ENCODE assay signal across 1 cellular context in the genomic region with DNA sequence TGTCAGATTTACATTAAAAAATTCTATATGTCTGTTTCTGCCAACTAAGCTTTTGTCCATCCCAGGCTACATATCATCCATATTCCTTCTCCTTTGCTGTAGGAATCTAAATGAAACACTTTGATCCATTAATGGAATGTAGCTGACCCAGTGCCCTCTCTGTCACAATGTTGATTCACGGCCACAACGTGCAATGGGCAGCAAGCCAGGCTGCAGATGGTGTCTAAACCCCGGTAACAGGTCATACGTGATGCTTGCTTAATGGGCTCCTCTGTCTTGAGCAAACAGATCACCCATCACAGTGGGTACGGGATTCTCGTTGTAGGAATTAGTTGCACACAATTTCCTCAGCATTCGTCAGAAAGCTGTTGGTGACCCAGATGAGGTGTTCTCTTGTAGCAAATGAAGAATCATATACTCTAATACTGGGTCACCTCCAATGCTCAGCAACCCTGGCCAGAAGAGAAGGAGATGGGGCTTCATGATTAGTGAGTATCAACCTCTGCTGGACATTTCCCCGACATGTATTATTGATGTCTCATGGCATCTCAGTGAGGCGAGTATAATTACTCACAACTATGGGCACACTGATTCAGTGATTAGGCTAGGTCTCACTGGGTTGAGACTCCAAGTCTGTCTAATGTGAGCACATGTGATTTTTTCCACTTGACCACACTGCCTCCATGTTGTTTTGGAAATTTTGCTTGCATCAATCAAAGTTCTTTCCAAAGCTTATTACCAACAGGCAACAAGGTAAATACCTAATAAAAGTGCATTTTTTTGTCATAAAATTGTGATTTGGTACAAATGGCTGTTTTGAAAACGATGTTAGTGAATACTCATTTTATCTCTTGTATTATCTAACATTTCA.
A peak's percentile ranks its signal among the peaks of the same experiment; 100 is the strongest.
TF ChIP-seq lines count a peak whose summit lies in the region.

No MANE protein-coding gene starts in this region.

TF ChIP-seq in HepG2, 621 proteins besides CTCF, POLR2A, EP300 and RAD21 (continued from another document and continues in another):
- TF ChIP-seq, protein P1, sequence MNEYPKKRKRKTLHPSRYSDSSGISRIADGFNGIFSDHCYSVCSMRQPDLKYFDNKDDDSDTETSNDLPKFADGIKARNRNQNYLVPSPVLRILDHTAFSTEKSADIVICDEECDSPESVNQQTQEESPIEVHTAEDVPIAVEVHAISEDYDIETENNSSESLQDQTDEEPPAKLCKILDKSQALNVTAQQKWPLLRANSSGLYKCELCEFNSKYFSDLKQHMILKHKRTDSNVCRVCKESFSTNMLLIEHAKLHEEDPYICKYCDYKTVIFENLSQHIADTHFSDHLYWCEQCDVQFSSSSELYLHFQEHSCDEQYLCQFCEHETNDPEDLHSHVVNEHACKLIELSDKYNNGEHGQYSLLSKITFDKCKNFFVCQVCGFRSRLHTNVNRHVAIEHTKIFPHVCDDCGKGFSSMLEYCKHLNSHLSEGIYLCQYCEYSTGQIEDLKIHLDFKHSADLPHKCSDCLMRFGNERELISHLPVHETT (CRISPR knock-in tag; conservative IDR thresholded peaks at IDR 0.05), result no peak
- TF ChIP-seq SOX5 (CRISPR knock-in tag; IDR thresholded peaks at IDR 0.05; ENCODE audit: borderline replicate concordance), result peak; percentile 16; the same call in 1 of the 2 replicates
- TF ChIP-seq ZNF75D (CRISPR knock-in tag; IDR thresholded peaks at IDR 0.05; ENCODE audit: borderline replicate concordance), result no peak
- no peak for TF ChIP-seq GTF2F1 (IDR thresholded peaks at IDR 0.05; ENCODE audit: low read length)
- TF ChIP-seq ZBTB21 (CRISPR knock-in tag; IDR thresholded peaks at IDR 0.05), result no peak
- no peak for TF ChIP-seq HIVEP1 (CRISPR knock-in tag; IDR thresholded peaks at IDR 0.05)
- 0 out of 2 replicates have a peak, but pooled peaks have one; percentile 17 for TF ChIP-seq BCL6 (CRISPR knock-in tag; IDR thresholded peaks at IDR 0.05)
- TF ChIP-seq, protein P2, sequence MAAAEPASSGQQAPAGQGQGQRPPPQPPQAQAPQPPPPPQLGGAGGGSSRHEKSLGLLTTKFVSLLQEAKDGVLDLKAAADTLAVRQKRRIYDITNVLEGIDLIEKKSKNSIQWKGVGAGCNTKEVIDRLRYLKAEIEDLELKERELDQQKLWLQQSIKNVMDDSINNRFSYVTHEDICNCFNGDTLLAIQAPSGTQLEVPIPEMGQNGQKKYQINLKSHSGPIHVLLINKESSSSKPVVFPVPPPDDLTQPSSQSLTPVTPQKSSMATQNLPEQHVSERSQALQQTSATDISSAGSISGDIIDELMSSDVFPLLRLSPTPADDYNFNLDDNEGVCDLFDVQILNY (CRISPR knock-in tag; conservative IDR thresholded peaks at IDR 0.05), result no peak
- TF ChIP-seq FOXP1 (IDR thresholded peaks at IDR 0.05), result no peak
- no peak; the same call in 1 of the 2 replicates for TF ChIP-seq FOXP1 (CRISPR knock-in tag; IDR thresholded peaks at IDR 0.05)
- TF ChIP-seq, protein P3, sequence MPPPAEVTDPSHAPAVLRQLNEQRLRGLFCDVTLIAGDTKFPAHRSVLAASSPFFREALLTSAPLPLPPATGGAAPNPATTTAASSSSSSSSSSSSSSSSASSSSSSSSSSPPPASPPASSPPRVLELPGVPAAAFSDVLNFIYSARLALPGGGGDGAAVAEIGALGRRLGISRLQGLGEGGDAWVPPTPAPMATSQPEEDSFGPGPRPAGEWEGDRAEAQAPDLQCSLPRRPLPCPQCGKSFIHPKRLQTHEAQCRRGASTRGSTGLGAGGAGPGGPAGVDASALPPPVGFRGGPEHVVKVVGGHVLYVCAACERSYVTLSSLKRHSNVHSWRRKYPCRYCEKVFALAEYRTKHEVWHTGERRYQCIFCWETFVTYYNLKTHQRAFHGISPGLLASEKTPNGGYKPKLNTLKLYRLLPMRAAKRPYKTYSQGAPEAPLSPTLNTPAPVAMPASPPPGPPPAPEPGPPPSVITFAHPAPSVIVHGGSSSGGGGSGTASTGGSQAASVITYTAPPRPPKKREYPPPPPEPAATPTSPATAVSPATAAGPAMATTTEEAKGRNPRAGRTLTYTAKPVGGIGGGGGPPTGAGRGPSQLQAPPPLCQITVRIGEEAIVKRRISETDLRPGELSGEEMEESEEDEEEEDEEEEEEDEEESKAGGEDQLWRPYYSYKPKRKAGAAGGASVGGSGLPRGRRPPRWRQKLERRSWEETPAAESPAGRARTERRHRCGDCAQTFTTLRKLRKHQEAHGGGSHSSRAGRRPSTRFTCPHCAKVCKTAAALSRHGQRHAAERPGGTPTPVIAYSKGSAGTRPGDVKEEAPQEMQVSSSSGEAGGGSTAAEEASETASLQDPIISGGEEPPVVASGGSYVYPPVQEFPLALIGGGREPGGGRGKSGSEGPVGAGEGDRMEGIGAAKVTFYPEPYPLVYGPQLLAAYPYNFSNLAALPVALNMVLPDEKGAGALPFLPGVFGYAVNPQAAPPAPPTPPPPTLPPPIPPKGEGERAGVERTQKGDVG (CRISPR knock-in tag; IDR thresholded peaks at IDR 0.05; ENCODE audit: borderline replicate concordance), result no peak
- TF ChIP-seq, protein P4, sequence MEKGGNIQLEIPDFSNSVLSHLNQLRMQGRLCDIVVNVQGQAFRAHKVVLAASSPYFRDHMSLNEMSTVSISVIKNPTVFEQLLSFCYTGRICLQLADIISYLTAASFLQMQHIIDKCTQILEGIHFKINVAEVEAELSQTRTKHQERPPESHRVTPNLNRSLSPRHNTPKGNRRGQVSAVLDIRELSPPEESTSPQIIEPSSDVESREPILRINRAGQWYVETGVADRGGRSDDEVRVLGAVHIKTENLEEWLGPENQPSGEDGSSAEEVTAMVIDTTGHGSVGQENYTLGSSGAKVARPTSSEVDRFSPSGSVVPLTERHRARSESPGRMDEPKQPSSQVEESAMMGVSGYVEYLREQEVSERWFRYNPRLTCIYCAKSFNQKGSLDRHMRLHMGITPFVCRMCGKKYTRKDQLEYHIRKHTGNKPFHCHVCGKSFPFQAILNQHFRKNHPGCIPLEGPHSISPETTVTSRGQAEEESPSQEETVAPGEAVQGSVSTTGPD (CRISPR knock-in tag; IDR thresholded peaks at IDR 0.05), result no peak
- no peak for TF ChIP-seq SMAD1 (CRISPR knock-in tag; IDR thresholded peaks at IDR 0.05; ENCODE audit: borderline replicate concordance, low read depth)
- TF ChIP-seq, protein P5, sequence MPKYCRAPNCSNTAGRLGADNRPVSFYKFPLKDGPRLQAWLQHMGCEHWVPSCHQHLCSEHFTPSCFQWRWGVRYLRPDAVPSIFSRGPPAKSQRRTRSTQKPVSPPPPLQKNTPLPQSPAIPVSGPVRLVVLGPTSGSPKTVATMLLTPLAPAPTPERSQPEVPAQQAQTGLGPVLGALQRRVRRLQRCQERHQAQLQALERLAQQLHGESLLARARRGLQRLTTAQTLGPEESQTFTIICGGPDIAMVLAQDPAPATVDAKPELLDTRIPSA (CRISPR knock-in tag; IDR thresholded peaks at IDR 0.05; ENCODE audit: borderline replicate concordance), result no peak
- TF ChIP-seq PAWR (CRISPR knock-in tag; IDR thresholded peaks at IDR 0.05; ENCODE audit: borderline replicate concordance), result no peak
- no peak for TF ChIP-seq IRX3 (CRISPR knock-in tag; IDR thresholded peaks at IDR 0.05; ENCODE audit: borderline replicate concordance, low read depth)
- TF ChIP-seq, protein P6, sequence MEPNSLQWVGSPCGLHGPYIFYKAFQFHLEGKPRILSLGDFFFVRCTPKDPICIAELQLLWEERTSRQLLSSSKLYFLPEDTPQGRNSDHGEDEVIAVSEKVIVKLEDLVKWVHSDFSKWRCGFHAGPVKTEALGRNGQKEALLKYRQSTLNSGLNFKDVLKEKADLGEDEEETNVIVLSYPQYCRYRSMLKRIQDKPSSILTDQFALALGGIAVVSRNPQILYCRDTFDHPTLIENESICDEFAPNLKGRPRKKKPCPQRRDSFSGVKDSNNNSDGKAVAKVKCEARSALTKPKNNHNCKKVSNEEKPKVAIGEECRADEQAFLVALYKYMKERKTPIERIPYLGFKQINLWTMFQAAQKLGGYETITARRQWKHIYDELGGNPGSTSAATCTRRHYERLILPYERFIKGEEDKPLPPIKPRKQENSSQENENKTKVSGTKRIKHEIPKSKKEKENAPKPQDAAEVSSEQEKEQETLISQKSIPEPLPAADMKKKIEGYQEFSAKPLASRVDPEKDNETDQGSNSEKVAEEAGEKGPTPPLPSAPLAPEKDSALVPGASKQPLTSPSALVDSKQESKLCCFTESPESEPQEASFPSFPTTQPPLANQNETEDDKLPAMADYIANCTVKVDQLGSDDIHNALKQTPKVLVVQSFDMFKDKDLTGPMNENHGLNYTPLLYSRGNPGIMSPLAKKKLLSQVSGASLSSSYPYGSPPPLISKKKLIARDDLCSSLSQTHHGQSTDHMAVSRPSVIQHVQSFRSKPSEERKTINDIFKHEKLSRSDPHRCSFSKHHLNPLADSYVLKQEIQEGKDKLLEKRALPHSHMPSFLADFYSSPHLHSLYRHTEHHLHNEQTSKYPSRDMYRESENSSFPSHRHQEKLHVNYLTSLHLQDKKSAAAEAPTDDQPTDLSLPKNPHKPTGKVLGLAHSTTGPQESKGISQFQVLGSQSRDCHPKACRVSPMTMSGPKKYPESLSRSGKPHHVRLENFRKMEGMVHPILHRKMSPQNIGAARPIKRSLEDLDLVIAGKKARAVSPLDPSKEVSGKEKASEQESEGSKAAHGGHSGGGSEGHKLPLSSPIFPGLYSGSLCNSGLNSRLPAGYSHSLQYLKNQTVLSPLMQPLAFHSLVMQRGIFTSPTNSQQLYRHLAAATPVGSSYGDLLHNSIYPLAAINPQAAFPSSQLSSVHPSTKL (CRISPR knock-in tag; IDR thresholded peaks at IDR 0.05), result peak; percentile 69
- TF ChIP-seq ZNF12 (CRISPR knock-in tag; IDR thresholded peaks at IDR 0.05), result peak; percentile 62; the same call in 1 of the 2 replicates
- TF ChIP-seq REL (CRISPR knock-in tag; conservative IDR thresholded peaks at IDR 0.05), result no peak
- no peak for TF ChIP-seq HDAC6 (IDR thresholded peaks at IDR 0.05; ENCODE audit: low read depth, low read length)
- TF ChIP-seq, protein P7, sequence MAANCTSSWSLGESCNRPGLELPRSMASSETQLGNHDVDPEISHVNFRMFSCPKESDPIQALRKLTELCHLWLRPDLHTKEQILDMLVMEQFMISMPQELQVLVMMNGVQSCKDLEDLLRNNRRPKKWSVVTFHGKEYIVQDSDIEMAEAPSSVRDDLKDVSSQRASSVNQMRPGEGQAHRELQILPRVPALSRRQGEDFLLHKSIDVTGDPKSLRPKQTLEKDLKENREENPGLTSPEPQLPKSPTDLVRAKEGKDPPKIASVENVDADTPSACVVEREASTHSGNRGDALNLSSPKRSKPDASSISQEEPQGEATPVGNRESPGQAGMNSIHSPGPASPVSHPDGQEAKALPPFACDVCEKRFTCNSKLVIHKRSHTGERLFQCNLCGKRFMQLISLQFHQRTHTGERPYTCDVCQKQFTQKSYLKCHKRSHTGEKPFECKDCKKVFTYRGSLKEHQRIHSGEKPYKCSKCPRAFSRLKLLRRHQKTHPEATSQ (CRISPR knock-in tag; IDR thresholded peaks at IDR 0.05; ENCODE audit: borderline replicate concordance), result no peak
- TF ChIP-seq, protein P8, sequence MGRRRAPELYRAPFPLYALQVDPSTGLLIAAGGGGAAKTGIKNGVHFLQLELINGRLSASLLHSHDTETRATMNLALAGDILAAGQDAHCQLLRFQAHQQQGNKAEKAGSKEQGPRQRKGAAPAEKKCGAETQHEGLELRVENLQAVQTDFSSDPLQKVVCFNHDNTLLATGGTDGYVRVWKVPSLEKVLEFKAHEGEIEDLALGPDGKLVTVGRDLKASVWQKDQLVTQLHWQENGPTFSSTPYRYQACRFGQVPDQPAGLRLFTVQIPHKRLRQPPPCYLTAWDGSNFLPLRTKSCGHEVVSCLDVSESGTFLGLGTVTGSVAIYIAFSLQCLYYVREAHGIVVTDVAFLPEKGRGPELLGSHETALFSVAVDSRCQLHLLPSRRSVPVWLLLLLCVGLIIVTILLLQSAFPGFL (CRISPR knock-in tag; IDR thresholded peaks at IDR 0.05), result no peak
- TF ChIP-seq PTBP1 (IDR thresholded peaks at IDR 0.05; ENCODE audit: low read depth, low read length, poor library complexity, severe bottlenecking), result no peak
- TF ChIP-seq GATAD2A (CRISPR knock-in tag; IDR thresholded peaks at IDR 0.05), result 0 out of 2 replicates have a peak, but pooled peaks have one; percentile 13
- TF ChIP-seq, protein P9, sequence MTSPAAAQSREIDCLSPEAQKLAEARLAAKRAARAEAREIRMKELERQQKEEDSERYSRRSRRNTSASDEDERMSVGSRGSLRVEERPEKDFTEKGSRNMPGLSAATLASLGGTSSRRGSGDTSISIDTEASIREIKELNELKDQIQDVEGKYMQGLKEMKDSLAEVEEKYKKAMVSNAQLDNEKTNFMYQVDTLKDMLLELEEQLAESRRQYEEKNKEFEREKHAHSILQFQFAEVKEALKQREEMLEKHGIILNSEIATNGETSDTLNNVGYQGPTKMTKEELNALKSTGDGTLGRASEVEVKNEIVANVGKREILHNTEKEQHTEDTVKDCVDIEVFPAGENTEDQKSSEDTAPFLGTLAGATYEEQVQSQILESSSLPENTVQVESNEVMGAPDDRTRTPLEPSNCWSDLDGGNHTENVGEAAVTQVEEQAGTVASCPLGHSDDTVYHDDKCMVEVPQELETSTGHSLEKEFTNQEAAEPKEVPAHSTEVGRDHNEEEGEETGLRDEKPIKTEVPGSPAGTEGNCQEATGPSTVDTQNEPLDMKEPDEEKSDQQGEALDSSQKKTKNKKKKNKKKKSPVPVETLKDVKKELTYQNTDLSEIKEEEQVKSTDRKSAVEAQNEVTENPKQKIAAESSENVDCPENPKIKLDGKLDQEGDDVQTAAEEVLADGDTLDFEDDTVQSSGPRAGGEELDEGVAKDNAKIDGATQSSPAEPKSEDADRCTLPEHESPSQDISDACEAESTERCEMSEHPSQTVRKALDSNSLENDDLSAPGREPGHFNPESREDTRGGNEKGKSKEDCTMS (CRISPR knock-in tag; conservative IDR thresholded peaks at IDR 0.05), result no peak
- TF ChIP-seq TBP (CRISPR knock-in tag; IDR thresholded peaks at IDR 0.05), result no peak
- peak; percentile 18; the same call in 1 of the 2 replicates for TF ChIP-seq SALL1 (CRISPR knock-in tag; IDR thresholded peaks at IDR 0.05)
- TF ChIP-seq U2AF1 (optimal IDR thresholded peaks at IDR 0.05; ENCODE audit: low read depth, low read length), result no peak
- no peak for TF ChIP-seq KLF16 (CRISPR knock-in tag; IDR thresholded peaks at IDR 0.05)
- TF ChIP-seq, protein P10, sequence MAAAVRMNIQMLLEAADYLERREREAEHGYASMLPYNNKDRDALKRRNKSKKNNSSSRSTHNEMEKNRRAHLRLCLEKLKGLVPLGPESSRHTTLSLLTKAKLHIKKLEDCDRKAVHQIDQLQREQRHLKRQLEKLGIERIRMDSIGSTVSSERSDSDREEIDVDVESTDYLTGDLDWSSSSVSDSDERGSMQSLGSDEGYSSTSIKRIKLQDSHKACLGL (CRISPR knock-in tag; IDR thresholded peaks at IDR 0.05), result no peak
- TF ChIP-seq NCOA1 (CRISPR knock-in tag; IDR thresholded peaks at IDR 0.05), result no peak
- peak; percentile 83 for TF ChIP-seq CEBPB (IDR thresholded peaks at IDR 0.05; ENCODE audit: borderline replicate concordance, low read depth, low read length)
- TF ChIP-seq, protein P11, sequence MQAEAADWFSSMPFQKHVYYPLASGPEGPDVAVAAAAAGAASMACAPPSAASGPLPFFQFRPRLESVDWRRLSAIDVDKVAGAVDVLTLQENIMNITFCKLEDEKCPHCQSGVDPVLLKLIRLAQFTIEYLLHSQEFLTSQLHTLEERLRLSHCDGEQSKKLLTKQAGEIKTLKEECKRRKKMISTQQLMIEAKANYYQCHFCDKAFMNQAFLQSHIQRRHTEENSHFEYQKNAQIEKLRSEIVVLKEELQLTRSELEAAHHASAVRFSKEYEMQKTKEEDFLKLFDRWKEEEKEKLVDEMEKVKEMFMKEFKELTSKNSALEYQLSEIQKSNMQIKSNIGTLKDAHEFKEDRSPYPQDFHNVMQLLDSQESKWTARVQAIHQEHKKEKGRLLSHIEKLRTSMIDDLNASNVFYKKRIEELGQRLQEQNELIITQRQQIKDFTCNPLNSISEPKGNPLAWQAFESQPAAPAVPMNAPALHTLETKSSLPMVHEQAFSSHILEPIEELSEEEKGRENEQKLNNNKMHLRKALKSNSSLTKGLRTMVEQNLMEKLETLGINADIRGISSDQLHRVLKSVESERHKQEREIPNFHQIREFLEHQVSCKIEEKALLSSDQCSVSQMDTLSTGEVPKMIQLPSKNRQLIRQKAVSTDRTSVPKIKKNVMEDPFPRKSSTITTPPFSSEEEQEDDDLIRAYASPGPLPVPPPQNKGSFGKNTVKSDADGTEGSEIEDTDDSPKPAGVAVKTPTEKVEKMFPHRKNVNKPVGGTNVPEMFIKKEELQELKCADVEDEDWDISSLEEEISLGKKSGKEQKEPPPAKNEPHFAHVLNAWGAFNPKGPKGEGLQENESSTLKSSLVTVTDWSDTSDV (CRISPR knock-in tag; IDR thresholded peaks at IDR 0.05), result no peak
